20 cellular contexts compared by ENCODE assay signal in genomic region chr6:66962082-66962481, GRCh38.
DNase-seq lines count a peak whose midpoint lies in the region; FAIRE-seq and TF ChIP-seq lines count a peak whose summit lies in the region.
"Had no signal": no experiment of that assay in that cellular context is flagged by ENCODE, and none has a peak within 500 bp of the region (broad histone marks: within the 10 kb centered on the region; RNA-seq: fewer than 3 reads in every experiment).

No MANE protein-coding gene starts in this region.

- no peak for TF ChIP-seq POLR2A in breast epithelium (IDR thresholded peaks at IDR 0.05)

- no peak for FAIRE-seq in kidney (lab: Jason Lieb, UNC)
- FAIRE-seq: A549, G401.6, GM12891 had no signal

- no peaks in the 10 kb centered on the region for H3K36me3 ChIP-seq in mammary epithelial cell (ENCODE audit: insufficient read depth, low read length)
- no peaks in the 10 kb centered on the region for H3K36me3 ChIP-seq in breast epithelium
- H3K36me3 ChIP-seq in SU-DHL-6 (ENCODE audit: low read length) = no peaks in the 10 kb centered on the region
- no peaks in the 10 kb centered on the region for H3K36me3 ChIP-seq in neuronal stem cell (replicated peaks in 1 of 2; ENCODE audit: control insufficient read depth in 2 of 2, insufficient read depth in 2 of 2, low read length in 2 of 2)
- H3K36me3 ChIP-seq in kidney (ENCODE audit: control insufficient read depth in 1 of 2, insufficient read depth in 2 of 2, low read length in 2 of 2) = no peaks in the 10 kb centered on the region
- H3K36me3 ChIP-seq: HAP-1 had no signal

- no peak overlapping the region for H3K23ac ChIP-seq in neuronal stem cell (ENCODE audit: low read depth, low read length, poor library complexity)

- no peak overlapping the region for H2BK120ac ChIP-seq in neuronal stem cell (ENCODE audit: low read depth, low read length)

- no peak for DNase-seq in mammary epithelial cell
- DNase-seq in breast epithelium (ENCODE audit: low spot score in 2 of 2) = no peak
- DNase-seq in neuronal stem cell (ENCODE audit: low spot score) = no peak
- DNase-seq in kidney = no peak
- no peak for DNase-seq in EL
- DNase-seq: 8988T; ACHN; C1 segment of cervical spinal cord; Calu3; CD4-positive, alpha-beta memory T cell; COR-L47; DMS53; DMS79 treated with DMSO at 0.1 percent for 48 hours; GOT3; HFFc6 had no signal

- H4K8ac ChIP-seq in neuronal stem cell (ENCODE audit: low read depth, low read length) = no peak overlapping the region

- no peaks in the 10 kb centered on the region for H4K20me1 ChIP-seq in mammary epithelial cell (ENCODE audit: insufficient read depth, low read length)
- no peaks in the 10 kb centered on the region for H4K20me1 ChIP-seq in SU-DHL-6 (ENCODE audit: low read depth, low read length)

- H2BK12ac ChIP-seq in neuronal stem cell (ENCODE audit: low read length) = no peak overlapping the region

- H3K9ac ChIP-seq in mammary epithelial cell (ENCODE audit: insufficient read depth, low read length) (no peak overlapping the region), SU-DHL-6 (ENCODE audit: low read length) (no peak overlapping the region), neuronal stem cell (ENCODE audit: low read depth, low read length, poor library complexity) (no peak overlapping the region), kidney (ENCODE audit: low read length in 2 of 2) (no peak overlapping the region)

- H3K4ac ChIP-seq in neuronal stem cell (ENCODE audit: low read length) = no peak overlapping the region

- in situ Hi-C loops in mammary epithelial cell (cut with MboI; ENCODE audit: low sequenced_read_pairs in 2 of 2) = no loop called here

- H2AFZ ChIP-seq in mammary epithelial cell (ENCODE audit: low read depth, low read length) = peak overlapping the region; percentile 41
- H2AFZ ChIP-seq in SU-DHL-6 (ENCODE audit: low read depth, low read length, severe bottlenecking) = peak overlapping the region; percentile 10
- H2AFZ ChIP-seq in neuronal stem cell (ENCODE audit: low read length) = no peak overlapping the region

- H2BK5ac ChIP-seq in neuronal stem cell (ENCODE audit: low read length) = no peak overlapping the region

- H3K9me2 ChIP-seq in SU-DHL-6 (replicated peaks; ENCODE audit: insufficient read depth, low read length) = no peaks in the 10 kb centered on the region

- H3K4me1 ChIP-seq in mammary epithelial cell (ENCODE audit: insufficient read depth, low read length) (peaks cover 8% of the 10 kb centered on the region), breast epithelium (no peaks in the 10 kb centered on the region), neuronal stem cell (ENCODE audit: control insufficient read depth in 2 of 2, insufficient read depth in 1 of 2, low read depth in 1 of 2, low read length in 2 of 2) (no peaks in the 10 kb centered on the region), kidney (ENCODE audit: control insufficient read depth in 1 of 2, insufficient read depth in 1 of 2, low read depth in 1 of 2, low read length in 2 of 2) (no peaks in the 10 kb centered on the region)
- H3K4me1 ChIP-seq: A549, HAP-1 had no signal

- H3K18ac ChIP-seq in neuronal stem cell (ENCODE audit: low read length) = no peak overlapping the region

- dilution Hi-C loops in mammary epithelial cell (cut with HindIII; ENCODE audit: low sequenced_read_pairs) = no loop called here

- peak overlapping the region; percentile 31 for H3K4me2 ChIP-seq in mammary epithelial cell (ENCODE audit: insufficient read depth, low read depth, low read length)
- no peak overlapping the region for H3K4me2 ChIP-seq in SU-DHL-6 (ENCODE audit: low read depth, low read length, poor library complexity, severe bottlenecking)
- H3K4me2 ChIP-seq in neuronal stem cell (ENCODE audit: insufficient read depth, low read length, poor library complexity, severe bottlenecking) = no peak overlapping the region
- H3K4me2 ChIP-seq: A549 had no signal

- no peak overlapping the region for H2BK15ac ChIP-seq in neuronal stem cell (ENCODE audit: low read length)

- no peaks in the 10 kb centered on the region for H3K79me2 ChIP-seq in mammary epithelial cell (ENCODE audit: insufficient read depth, low read length)
- no peaks in the 10 kb centered on the region for H3K79me2 ChIP-seq in SU-DHL-6 (ENCODE audit: insufficient read depth, low read length)

- peak overlapping the region; percentile 26 for H4K91ac ChIP-seq in neuronal stem cell (ENCODE audit: low read depth, low read length, poor library complexity)

- H3K4me3 ChIP-seq in mammary epithelial cell (replicated peaks in 1 of 3; ENCODE audit: insufficient read depth in 1 of 3, low read depth in 2 of 3, low read length in 3 of 3) = no peak overlapping the region
- no peak overlapping the region for H3K4me3 ChIP-seq in breast epithelium
- H3K4me3 ChIP-seq in SU-DHL-6 (ENCODE audit: insufficient read depth, low read length, poor library complexity, severe bottlenecking) = no peak overlapping the region
- H3K4me3 ChIP-seq in neuronal stem cell (ENCODE audit: low read length in 2 of 2) = no peak overlapping the region
- no peak overlapping the region for H3K4me3 ChIP-seq in kidney (ENCODE audit: low read length in 2 of 2)
- H3K4me3 ChIP-seq: A549, HAP-1 had no signal

- TF ChIP-seq CTCF in mammary epithelial cell (conservative IDR thresholded peaks at IDR 0.05 in 1 of 2, IDR thresholded peaks at IDR 0.05 in 1 of 2; ENCODE audit: extremely low read depth in 1 of 2, insufficient read depth in 1 of 2, low read depth in 1 of 2, low read length in 2 of 2) (no peak), breast epithelium (IDR thresholded peaks at IDR 0.05) (no peak), SU-DHL-6 (IDR thresholded peaks at IDR 0.05; ENCODE audit: insufficient read depth, low read length, poor library complexity, severe bottlenecking) (no peak), kidney (IDR thresholded peaks at IDR 0.05; ENCODE audit: borderline replicate concordance, extremely low read depth, insufficient read depth) (no peak)

- no peaks in the 10 kb centered on the region for H3K79me1 ChIP-seq in neuronal stem cell (ENCODE audit: low read depth, low read length)

- intact Hi-C loops in mammary epithelial cell (cut with micrococcal nuclease) (no loop called here), breast epithelium (cut with DNase I; ENCODE audit: low total_unique reads) (no loop called here), kidney (cut with DNase I) (no loop called here)

- WGBS in mammary epithelial cell (ENCODE audit: low coverage, missing lambda C conversion rate) = 49% methylated on average over 4 of the region's 4 CpGs
- no CpG with 5 or more reads among the region's 4 CpGs for WGBS in neuronal stem cell (ENCODE audit: extremely low coverage in 2 of 2, insufficient read length in 2 of 2, insufficient replicate concordance in 1 of 2), 2 donors

- BruUV-seq in mammary epithelial cell (replicated peaks; lab: Mats Ljungman, UMichigan) = no TSS peak

- H3K14ac ChIP-seq in neuronal stem cell (ENCODE audit: low read length) = no peak overlapping the region

- CTCF ChIA-PET in mammary epithelial cell (lab: Charles Lee; ENCODE audit: low non-redundant PET) = no interaction called here

- no peak overlapping the region for H3K27ac ChIP-seq in mammary epithelial cell (ENCODE audit: insufficient read depth, low read depth, low read length)
- H3K27ac ChIP-seq in breast epithelium = no peak overlapping the region
- no peak overlapping the region for H3K27ac ChIP-seq in SU-DHL-6 (ENCODE audit: low read depth, low read length)
- no peak overlapping the region for H3K27ac ChIP-seq in neuronal stem cell (replicated peaks; ENCODE audit: low read length)
- no peak overlapping the region for H3K27ac ChIP-seq in kidney (ENCODE audit: low read depth in 2 of 2, low read length in 2 of 2)
- H3K27ac ChIP-seq: A549 had no signal

- peaks cover 2% of the 10 kb centered on the region for H3K9me3 ChIP-seq in mammary epithelial cell (replicated peaks; ENCODE audit: insufficient read depth, low read length)
- H3K9me3 ChIP-seq in breast epithelium = no peaks in the 10 kb centered on the region
- no peaks in the 10 kb centered on the region for H3K9me3 ChIP-seq in SU-DHL-6 (ENCODE audit: insufficient read depth, low read length)
- no peaks in the 10 kb centered on the region for H3K9me3 ChIP-seq in neuronal stem cell (replicated peaks in 1 of 2; ENCODE audit: control insufficient read depth in 2 of 2, insufficient read depth in 1 of 2, low read depth in 1 of 2, low read length in 2 of 2)
- no peaks in the 10 kb centered on the region for H3K9me3 ChIP-seq in kidney (ENCODE audit: control insufficient read depth in 1 of 2, low read length in 2 of 2)
- H3K9me3 ChIP-seq: A549, HAP-1 had no signal

- H3F3A ChIP-seq in SU-DHL-6 (ENCODE audit: insufficient read depth) = no peaks in the 10 kb centered on the region

- H2AK5ac ChIP-seq in neuronal stem cell (ENCODE audit: low read depth, low read length) = no peak overlapping the region

- no peaks in the 10 kb centered on the region for H3K27me3 ChIP-seq in mammary epithelial cell (ENCODE audit: insufficient read depth, low read length)
- H3K27me3 ChIP-seq in breast epithelium = no peaks in the 10 kb centered on the region
- H3K27me3 ChIP-seq in SU-DHL-6 (ENCODE audit: low read length) = no peaks in the 10 kb centered on the region
- H3K27me3 ChIP-seq in neuronal stem cell (ENCODE audit: control insufficient read depth in 3 of 3, insufficient read depth in 3 of 3, low read depth in 1 of 3, low read length in 3 of 3) = no peaks in the 10 kb centered on the region
